Comparison of ENCODE assay signal across 12 cellular contexts in genomic region chr2:100470898-100471514, GRCh38. TPM values are rescaled to one million over a fixed set of nuclear protein-coding genes. Genes with fewer than 3 reads are reported as not detected.
A peak's percentile ranks its signal among the peaks of the same experiment; 100 is the strongest.
DNase-seq lines count a peak whose midpoint lies in the region; ATAC-seq, FAIRE-seq and TF ChIP-seq lines count a peak whose summit lies in the region.
"Had no signal": no experiment of that assay in that cellular context is flagged by ENCODE, and none has a peak within 500 bp of the region (broad histone marks: within the 10 kb centered on the region; RNA-seq: fewer than 3 reads in every experiment).

No MANE protein-coding gene starts in this region.

- no peaks in the 10 kb centered on the region for H3K36me3 ChIP-seq in Karpas-422 (ENCODE audit: insufficient read depth, low read length)
- no peaks in the 10 kb centered on the region for H3K36me3 ChIP-seq in H1 (ENCODE audit: control insufficient read depth in 2 of 4, insufficient read depth in 4 of 4, low read length in 3 of 4)

- CTCF ChIA-PET in H1 (lab: Charles Lee; ENCODE audit: partially characterized antibody): interaction anchor here (0.9 to 1.1 kb wide), 4 partner anchors 11 to 169 kb away, joined by 3 to 5 read pairs (median 4); no protein-coding TSS in a partner anchor

- ATAC-seq in HG02970 (IDR thresholded peaks at IDR 0.05; ENCODE audit: low FRiP score, unreplicated experiment): no peak
- ATAC-seq in esophagus mucosa: no peak
- no peak for ATAC-seq in HG03457 (IDR thresholded peaks at IDR 0.05; ENCODE audit: unreplicated experiment)
- ATAC-seq: psoas muscle had no signal

- no peak overlapping the region for H3K4ac ChIP-seq in H1 (replicated peaks; ENCODE audit: insufficient read length, low read depth, low read length)

- H3K23me2 ChIP-seq in H1 (ENCODE audit: low read depth, low read length): no peaks in the 10 kb centered on the region

- TF ChIP-seq EP300 in H1 (IDR thresholded peaks at IDR 0.05; ENCODE audit: borderline replicate concordance in 1 of 2, low read depth in 2 of 2, low read length in 2 of 2): no peak

- no peak overlapping the region for H2AK5ac ChIP-seq in H1 (ENCODE audit: low read depth, low read length)

- H2BK120ac ChIP-seq in H1 (replicated peaks; ENCODE audit: low read depth, low read length): no peak overlapping the region

- H3K9me2 ChIP-seq in Karpas-422 (replicated peaks; ENCODE audit: insufficient read depth, low read length): no peaks in the 10 kb centered on the region

- H2BK20ac ChIP-seq in H1 (ENCODE audit: low read length): no peak overlapping the region

- no peak overlapping the region for H4K91ac ChIP-seq in H1 (replicated peaks; ENCODE audit: insufficient read length, low read length)

- no peak for TF ChIP-seq RAD21 in H1 (IDR thresholded peaks at IDR 0.05 in 1 of 2, conservative IDR thresholded peaks at IDR 0.05 in 1 of 2; ENCODE audit: low read depth in 2 of 2, low read length in 2 of 2)

- H3K27me3 ChIP-seq in Karpas-422 (ENCODE audit: low read length) (no peaks in the 10 kb centered on the region), H1 (replicated peaks in 1 of 4; ENCODE audit: control insufficient read depth in 3 of 4, extremely low read depth in 1 of 4, insufficient read depth in 3 of 4, low read length in 3 of 4) (no peaks in the 10 kb centered on the region)

- no peak overlapping the region for H3K27ac ChIP-seq in Karpas-422 (ENCODE audit: low read length)
- H3K27ac ChIP-seq in H1 (ENCODE audit: low read depth, low read length): no peak overlapping the region
- H3K27ac ChIP-seq: 22Rv1, psoas muscle had no signal

- no peak overlapping the region for H2AFZ ChIP-seq in Karpas-422 (ENCODE audit: low read length)
- H2AFZ ChIP-seq in H1 (ENCODE audit: low read length): no peak overlapping the region

- no peak overlapping the region for H3K9ac ChIP-seq in Karpas-422 (ENCODE audit: low read length)
- H3K9ac ChIP-seq in H1 (replicated peaks in 1 of 4; ENCODE audit: extremely low read depth in 1 of 4, low read depth in 3 of 4, low read length in 3 of 4): no peak overlapping the region

- H3K79me2 ChIP-seq in Karpas-422 (ENCODE audit: low read length) (no peaks in the 10 kb centered on the region), H1 (ENCODE audit: control insufficient read depth in 1 of 2, insufficient read depth in 2 of 2, low read length in 2 of 2) (no peaks in the 10 kb centered on the region)

- H3K4me2 ChIP-seq in Karpas-422 (ENCODE audit: low read depth, low read length, poor library complexity, severe bottlenecking) (no peak overlapping the region), H1 (ENCODE audit: insufficient read depth in 1 of 2, low read depth in 2 of 2, low read length in 2 of 2) (no peak overlapping the region)

- no peak for TF ChIP-seq CTCF in H1 (IDR thresholded peaks at IDR 0.05; ENCODE audit: control extremely low read depth in 1 of 3, insufficient read depth in 1 of 3, low read depth in 1 of 3, low read length in 3 of 3)

- no peaks in the 10 kb centered on the region for H3K79me1 ChIP-seq in H1 (ENCODE audit: low read depth, low read length)

- peak; percentile 12 for DNase-seq in DMS 273 (lab: John Stamatoyannopoulos, UW; ENCODE audit: unreplicated experiment)
- DNase-seq in DMS 273 treated with DMSO at 0.1 percent for 48 hours (lab: John Stamatoyannopoulos, UW): no peak
- peak; percentile 10 for DNase-seq in Karpas-422
- DNase-seq in H1 (ENCODE audit: low read depth in 1 of 2, low spot score in 2 of 2): peak; percentile 39 to 85
- peak; percentile 20 for DNase-seq in myocyte (ENCODE audit: low read depth)
- DNase-seq: cortex of kidney, psoas muscle had no signal

- FAIRE-seq in H1 (lab: Jason Lieb, UNC): no peak
- FAIRE-seq: RCC 7860 had no signal

- H3K9me3 ChIP-seq in Karpas-422 (ENCODE audit: low read length): no peaks in the 10 kb centered on the region
- H3K9me3 ChIP-seq in H1 (ENCODE audit: insufficient read depth in 2 of 2, low read depth in 1 of 2, low read length in 1 of 2): no peaks in the 10 kb centered on the region
- H3K9me3 ChIP-seq: psoas muscle had no signal

- H4K8ac ChIP-seq in H1 (ENCODE audit: extremely low read depth, insufficient read depth, low read length): no peak overlapping the region

- H3K14ac ChIP-seq in H1 (ENCODE audit: insufficient read length): no peak overlapping the region

- POLR2A ChIA-PET in H1 (lab: Charles Lee; ENCODE audit: partially characterized antibody): interaction anchor here (1.4 to 1.6 kb wide), 2 partner anchors 23 to 92 kb away, joined by 3 read pairs; partner anchors contain the start of gene PDCL3

- H3K23ac ChIP-seq in H1 (ENCODE audit: insufficient read length): no peak overlapping the region

- WGBS in H1 (ENCODE audit: extremely low coverage in 1 of 2, insufficient coverage in 1 of 2, insufficient read length in 1 of 2, insufficient replicate concordance in 2 of 2, low coverage in 1 of 2, low lambda C conversion rate in 2 of 2, missing lambda C conversion rate in 1 of 2), 2 experiments: 73% methylated on average over 15 of the region's 16 CpGs; no CpG with 5 or more reads in 1 of the 2 experiments

- H2BK15ac ChIP-seq in H1 (ENCODE audit: low read length): no peak overlapping the region

- H4K5ac ChIP-seq in H1 (ENCODE audit: insufficient read length, low read depth, low read length): no peak overlapping the region

- H3K56ac ChIP-seq in H1 (replicated peaks; ENCODE audit: insufficient read length, low read depth, low read length): no peak overlapping the region

- H4K20me1 ChIP-seq in Karpas-422 (ENCODE audit: insufficient read depth, low read depth, low read length) (no peaks in the 10 kb centered on the region), H1 (replicated peaks in 1 of 2; ENCODE audit: control insufficient read depth in 1 of 2, insufficient read depth in 2 of 2, low read length in 2 of 2) (no peaks in the 10 kb centered on the region)

- no peaks in the 10 kb centered on the region for H3K4me1 ChIP-seq in Karpas-422 (ENCODE audit: low read length)
- no peaks in the 10 kb centered on the region for H3K4me1 ChIP-seq in H1 (replicated peaks in 1 of 4; ENCODE audit: control insufficient read depth in 3 of 4, insufficient read depth in 4 of 4, low read length in 3 of 4)
- H3K4me1 ChIP-seq: psoas muscle had no signal

- no peak overlapping the region for H3K18ac ChIP-seq in H1 (ENCODE audit: extremely low read depth, low read length)

- H3K4me3 ChIP-seq in Karpas-422 (ENCODE audit: low read length) (no peak overlapping the region), H1 (ENCODE audit: extremely low read depth in 1 of 4, insufficient read depth in 2 of 4, low read depth in 3 of 4, low read length in 4 of 4) (no peak overlapping the region)
- H3K4me3 ChIP-seq: psoas muscle had no signal

- H2BK12ac ChIP-seq in H1 (ENCODE audit: low read depth, low read length): no peak overlapping the region

- no peak for TF ChIP-seq POLR2A in H1 (IDR thresholded peaks at IDR 0.05; ENCODE audit: control extremely low read depth in 1 of 2, low read depth in 2 of 2, low read length in 2 of 2)

- H2BK5ac ChIP-seq in H1 (ENCODE audit: low read depth, low read length): no peak overlapping the region

TF ChIP-seq in H1, 55 proteins besides CTCF, POLR2A, EP300 and RAD21 (continues in another document):
- TF ChIP-seq E2F6 (IDR thresholded peaks at IDR 0.05) (no peak), PHF8 (conservative IDR thresholded peaks at IDR 0.05; ENCODE audit: low read depth, low read length) (no peak), TAF7 (optimal IDR thresholded peaks at IDR 0.05; ENCODE audit: borderline replicate concordance, low read depth, low read length) (no peak), BCL11A (IDR thresholded peaks at IDR 0.05; ENCODE audit: low read depth in 2 of 2, low read length in 2 of 2) (no peak), SRF (IDR thresholded peaks at IDR 0.05; ENCODE audit: low read depth, low read length) (no peak), CHD1 (IDR thresholded peaks at IDR 0.05; ENCODE audit: low read depth, low read length) (no peak), SP4 (IDR thresholded peaks at IDR 0.05; ENCODE audit: low read length) (no peak), BRCA1 (IDR thresholded peaks at IDR 0.05; ENCODE audit: low read depth, low read length) (no peak)

RNA-seq across cellular contexts. Expression of gene NMS, which starts 0.7 kb away (rescaled TPM):
- not detected in 2 replicates for total RNA-seq in Karpas-422 (2014; rRNA removed; shearing (Covaris generic); ENCODE audit: low replicate concordance)
- not detected in 2 replicates for total RNA-seq in H1 (2021; fragmentation: NEBNext Ultra II Directional; extraction: Animal tissue kit (Norgen Biotek cat#: 25700))
- polyA plus RNA-seq in H1 (2011; rRNA removed): not detected in 2 replicates
- not detected for polyA plus RNA-seq in H1 (2011; cell fraction: cytosol; rRNA removed)
- not detected for polyA plus RNA-seq in H1 (2011; cell fraction: nucleus; rRNA removed)
- not detected in 4 replicates for polyA plus RNA-seq in H1 (2012, experiment 1 of 2)
- polyA plus RNA-seq in H1 (2012, experiment 2 of 2): not detected
- polyA plus RNA-seq in H1 (2013, experiment 1 of 2): not detected
- polyA plus RNA-seq in H1 (2013, experiment 2 of 2): not detected
- polyA minus RNA-seq in H1 (2011; rRNA and poly(A)+ RNA removed): not detected in 2 replicates
- not detected for polyA minus RNA-seq in H1 (2011; cell fraction: cytosol; rRNA and poly(A)+ RNA removed)
- not detected for polyA minus RNA-seq in H1 (2011; cell fraction: nucleus; rRNA and poly(A)+ RNA removed)
- total RNA-seq in myocyte (not detected in 2 replicates), esophagus mucosa (not detected)
- polyA plus RNA-seq in myocyte (2012): not detected
- total RNA-seq: psoas muscle had no signal

RNA-seq across cellular contexts. Expression of gene CHST10, which starts 53.5 kb away (rescaled TPM):
- total RNA-seq in Karpas-422 (2014; rRNA removed; shearing (Covaris generic); ENCODE audit: low replicate concordance): 22.6 and 28.7 TPM in 2 replicates
- 29.1 and 34.1 TPM in 2 replicates for total RNA-seq in H1 (2021; fragmentation: NEBNext Ultra II Directional; extraction: Animal tissue kit (Norgen Biotek cat#: 25700))
- polyA plus RNA-seq in H1 (2011; rRNA removed): 23.1 and 27.3 TPM in 2 replicates
- polyA plus RNA-seq in H1 (2011; cell fraction: cytosol; rRNA removed): 31.1 TPM
- polyA plus RNA-seq in H1 (2011; cell fraction: nucleus; rRNA removed): 28.8 TPM
- 29.7 to 34.4 TPM (median 32.0 TPM) in 4 replicates for polyA plus RNA-seq in H1 (2012, experiment 1 of 2)
- 21.4 TPM for polyA plus RNA-seq in H1 (2012, experiment 2 of 2)
- polyA plus RNA-seq in H1 (2013, experiment 1 of 2): 24.0 TPM
- 28.0 TPM for polyA plus RNA-seq in H1 (2013, experiment 2 of 2)
- polyA minus RNA-seq in H1 (2011; rRNA and poly(A)+ RNA removed): 38.5 and 45.6 TPM in 2 replicates
- polyA minus RNA-seq in H1 (2011; cell fraction: cytosol; rRNA and poly(A)+ RNA removed): 15.8 TPM
- 23.7 TPM for polyA minus RNA-seq in H1 (2011; cell fraction: nucleus; rRNA and poly(A)+ RNA removed)
- 8.4 and 8.7 TPM in 2 replicates for total RNA-seq in myocyte
- 5.3 TPM for polyA plus RNA-seq in myocyte (2012)
- 0.88 TPM for total RNA-seq in esophagus mucosa
